ENCODE assay signal across 21 cellular contexts in the genomic region with DNA sequence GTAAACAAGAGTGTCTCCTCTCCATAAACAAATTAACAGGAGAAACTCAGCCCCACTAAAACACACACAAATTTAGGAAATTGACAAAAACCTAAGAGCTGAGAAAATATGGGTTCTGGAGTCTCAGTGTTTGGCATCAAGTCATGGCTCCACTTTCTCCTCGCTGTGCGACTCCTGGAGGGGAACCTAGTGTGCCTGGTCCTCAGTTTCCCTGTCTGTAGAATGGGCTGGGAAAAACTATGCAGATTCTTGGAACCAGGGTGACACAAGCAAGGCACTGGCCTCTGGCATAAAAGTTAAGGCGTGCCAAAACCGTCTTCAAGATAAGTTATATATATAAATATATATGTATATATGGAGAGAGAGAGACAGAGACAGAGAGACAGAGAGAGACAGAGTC.
"Had no signal": no experiment of that assay in that cellular context is flagged by ENCODE, and none has a peak within 500 bp of the region (broad histone marks: within the 10 kb centered on the region; RNA-seq: fewer than 3 reads in every experiment).

No MANE protein-coding gene starts in this region.

- H3K4me2 ChIP-seq: SK-N-SH had no signal

- FAIRE-seq: RCC 7860 had no signal

- H3K9ac ChIP-seq: SK-N-SH had no signal

- H3K9me3 ChIP-seq: SK-N-SH had no signal

- DNase-seq: KBM-7, MV-4-11, NCI-H1092, NCI-H1105 treated with DMSO at 0.1 percent for 48 hours, NCI-H1417 treated with DMSO at 0.1 percent for 48 hours, NCI-H146, NCI-H1694 treated with DMSO at 0.1 percent for 48 hours, NCI-H1930, NCI-H2081, NCI-H2107, NCI-H226, NCI-H446, NCI-H510A, NCI-H524 treated with DMSO at 0.1 percent for 48 hours, NCI-H69, NCI-H774, RPMI8226, SHP77, SK-N-SH, SW 1271 had no signal
